In the genomic region with DNA sequence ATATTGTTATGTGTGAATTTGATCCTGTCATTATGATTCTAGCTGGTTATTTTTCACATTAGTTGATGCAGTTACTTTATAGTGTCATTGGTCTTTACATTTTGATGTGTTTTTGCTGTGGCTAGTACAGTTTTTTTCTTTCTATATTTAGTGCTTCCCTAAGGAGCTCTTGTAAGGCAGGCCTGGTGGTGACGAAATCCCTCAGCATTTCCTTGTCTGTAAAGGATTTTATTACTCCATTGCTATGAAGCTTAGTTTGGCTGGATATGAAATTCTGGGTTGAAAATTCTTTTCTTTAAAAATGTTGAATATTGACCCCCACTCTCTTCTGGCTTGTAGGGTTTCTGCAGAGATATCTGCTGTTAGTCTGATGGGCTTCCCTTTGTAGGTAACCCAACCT, we compare ENCODE assay signal across 2 cellular contexts. TPM values are rescaled to one million over a fixed set of nuclear protein-coding genes. Genes with fewer than 3 reads are reported as not detected.
"Had no signal": no experiment of that assay in that cellular context is flagged by ENCODE, and none has a peak within 500 bp of the region (broad histone marks: within the 10 kb centered on the region; RNA-seq: fewer than 3 reads in every experiment).

No MANE protein-coding gene starts in this region.

RNA-seq across cellular contexts. Expression of a gene that starts 48.7 kb away (rescaled TPM):
- total RNA-seq: right atrium auricular region, upper lobe of right lung had no signal
